11 cellular contexts compared by ENCODE assay signal in genomic region chr3:46298871-46299607, GRCh38. TPM values are rescaled to one million over a fixed set of nuclear protein-coding genes. Genes with fewer than 3 reads are reported as not detected.
DNase-seq lines count a peak whose midpoint lies in the region; ATAC-seq, FAIRE-seq and TF ChIP-seq lines count a peak whose summit lies in the region.
"Had no signal": no experiment of that assay in that cellular context is flagged by ENCODE, and none has a peak within 500 bp of the region (broad histone marks: within the 10 kb centered on the region; RNA-seq: fewer than 3 reads in every experiment).

No MANE protein-coding gene starts in this region.

- intact Hi-C loops in CD8-positive, alpha-beta T cell (cut with DNase I, micrococcal nuclease), result no loop called here
- intact Hi-C loops in pancreas (cut with DNase I), result no loop called here

- no peak for FAIRE-seq in pancreas (lab: Jason Lieb, UNC)

- H3K4me1 Mint-ChIP-seq in CD8-positive, alpha-beta T cell (ENCODE audit: low read depth), result peaks cover 68% of the 10 kb centered on the region

- CTCF ChIA-PET in CD8-positive, alpha-beta T cell (lab: Charles Lee), result interaction anchor here (1.2 to 2.1 kb wide), 4 partner anchors 11 to 71 kb away, joined by 3 to 9 read pairs (median 4); no protein-coding TSS in a partner anchor

- peak overlapping the region; percentile 79 for H3K9ac ChIP-seq in OCI-LY3 (ENCODE audit: low read length)

- peak overlapping the region; percentile 12 for H3K4me3 Mint-ChIP-seq in CD8-positive, alpha-beta T cell

- TF ChIP-seq CTCF in CD8-positive, alpha-beta T cell (IDR thresholded peaks at IDR 0.05), result no peak
- peak; percentile 18; the same call in 1 of the 2 replicates for TF ChIP-seq CTCF in OCI-LY3 (IDR thresholded peaks at IDR 0.05; ENCODE audit: low read depth, low read length)
- TF ChIP-seq CTCF in pancreas (IDR thresholded peaks at IDR 0.05), result no peak

- no peaks in the 10 kb centered on the region for H3K79me2 ChIP-seq in OCI-LY3 (ENCODE audit: low read length)

- peaks cover 46% of the 10 kb centered on the region for H3K4me1 ChIP-seq in CD8-positive, alpha-beta T cell (ENCODE audit: insufficient read depth, low read length)
- H3K4me1 ChIP-seq in OCI-LY3 (ENCODE audit: low read length), result peaks cover 93% of the 10 kb centered on the region
- H3K4me1 ChIP-seq in effector memory CD4-positive, alpha-beta T cell (ENCODE audit: control insufficient read depth, insufficient read depth, low read length, poor library complexity, severe bottlenecking), result peaks cover 37% of the 10 kb centered on the region
- H3K4me1 ChIP-seq in pancreas, result no peaks in the 10 kb centered on the region
- H3K4me1 ChIP-seq: SJCRH30 had no signal

- no peak overlapping the region for H3K27ac ChIP-seq in CD8-positive, alpha-beta T cell (ENCODE audit: low read depth, low read length)
- H3K27ac ChIP-seq in OCI-LY3 (ENCODE audit: low read length) (peak overlapping the region; percentile 96), pancreas (no peak overlapping the region)
- H3K27ac ChIP-seq in effector memory CD4-positive, alpha-beta T cell (ENCODE audit: insufficient read depth, low read length, poor library complexity, severe bottlenecking), result peak overlapping the region; percentile 58
- H3K27ac ChIP-seq: SJCRH30 had no signal

- no peak overlapping the region for H2AFZ ChIP-seq in OCI-LY3 (ENCODE audit: low read depth, low read length)

- no peaks in the 10 kb centered on the region for H3K9me3 Mint-ChIP-seq in CD8-positive, alpha-beta T cell

- no peak for DNase-seq in CD8-positive, alpha-beta T cell
- no peak for DNase-seq in effector memory CD4-positive, alpha-beta T cell
- DNase-seq in NCI-H446 (lab: John Stamatoyannopoulos, UW), result no peak
- DNase-seq in pancreas, result no peak
- DNase-seq: NCI-H2171 treated with DMSO at 0.1 percent for 48 hours, retina, SJCRH30 had no signal

- H3K9me3 ChIP-seq in CD8-positive, alpha-beta T cell (ENCODE audit: low read length), result no peaks in the 10 kb centered on the region
- H3K9me3 ChIP-seq in OCI-LY3 (ENCODE audit: insufficient read depth, low read length), result no peaks in the 10 kb centered on the region
- no peaks in the 10 kb centered on the region for H3K9me3 ChIP-seq in effector memory CD4-positive, alpha-beta T cell (ENCODE audit: control insufficient read depth, low read length)
- no peaks in the 10 kb centered on the region for H3K9me3 ChIP-seq in pancreas
- H3K9me3 ChIP-seq: SJCRH30 had no signal

- no peaks in the 10 kb centered on the region for H3K36me3 Mint-ChIP-seq in CD8-positive, alpha-beta T cell

- no peak overlapping the region for H3K4me3 ChIP-seq in CD8-positive, alpha-beta T cell (ENCODE audit: low read depth, low read length)
- H3K4me3 ChIP-seq in OCI-LY3 (ENCODE audit: low read length) (peak overlapping the region; percentile 46), pancreas (no peak overlapping the region)
- H3K4me3 ChIP-seq in effector memory CD4-positive, alpha-beta T cell (ENCODE audit: insufficient read depth, low read depth, low read length, poor library complexity, severe bottlenecking), result no peak overlapping the region
- H3K4me3 ChIP-seq: SJCRH30 had no signal

- H4K20me1 ChIP-seq in OCI-LY3 (ENCODE audit: insufficient read depth, low read length), result no peaks in the 10 kb centered on the region

- H3K4me2 ChIP-seq in OCI-LY3 (ENCODE audit: low read length), result peak overlapping the region; percentile 78

- 67 to 82% methylated on average over 9 of the region's 9 CpGs for WGBS in pancreas, 2 donors

- peak; percentile 26 for ATAC-seq in CD8-positive, alpha-beta T cell
- ATAC-seq in GM19351 (IDR thresholded peaks at IDR 0.05; ENCODE audit: unreplicated experiment), result peak; percentile 53
- no peak for ATAC-seq in HG03280 (IDR thresholded peaks at IDR 0.05; ENCODE audit: unreplicated experiment)
- no peak for ATAC-seq in GM18907 (IDR thresholded peaks at IDR 0.05; ENCODE audit: unreplicated experiment)
- no peak for ATAC-seq in pancreas

- H3K27me3 ChIP-seq in CD8-positive, alpha-beta T cell (ENCODE audit: insufficient read depth, low read length), result no peaks in the 10 kb centered on the region
- no peaks in the 10 kb centered on the region for H3K27me3 ChIP-seq in OCI-LY3 (ENCODE audit: low read depth, low read length)
- H3K27me3 ChIP-seq in effector memory CD4-positive, alpha-beta T cell (replicated peaks; ENCODE audit: control insufficient read depth, insufficient read depth, low read length, poor library complexity, severe bottlenecking), result no peaks in the 10 kb centered on the region
- no peaks in the 10 kb centered on the region for H3K27me3 ChIP-seq in pancreas
- H3K27me3 ChIP-seq: SJCRH30 had no signal

- H3K27me3 Mint-ChIP-seq in CD8-positive, alpha-beta T cell (ENCODE audit: low read depth), result no peaks in the 10 kb centered on the region

- H3K27ac Mint-ChIP-seq in CD8-positive, alpha-beta T cell, result peak overlapping the region; percentile 41

- POLR2A ChIA-PET in CD8-positive, alpha-beta T cell (lab: Charles Lee), result interaction anchor here (1.7 kb wide), 1 partner anchor 70 kb away, joined by 4 read pairs; no protein-coding TSS in a partner anchor

- H3K36me3 ChIP-seq in CD8-positive, alpha-beta T cell (ENCODE audit: insufficient read depth, low read length), result no peaks in the 10 kb centered on the region
- H3K36me3 ChIP-seq in OCI-LY3 (replicated peaks; ENCODE audit: low read depth, low read length) (no peaks in the 10 kb centered on the region), pancreas (no peaks in the 10 kb centered on the region)
- H3K36me3 ChIP-seq in effector memory CD4-positive, alpha-beta T cell (ENCODE audit: control insufficient read depth, insufficient read depth, low read length), result no peaks in the 10 kb centered on the region
- H3K36me3 ChIP-seq: SJCRH30 had no signal

RNA-seq across cellular contexts. Expression of gene CCR2, which starts 54.9 kb away (rescaled TPM):
- under 1 TPM; 0.62 to 0.67 TPM for total RNA-seq in CD8-positive, alpha-beta T cell
- total RNA-seq in pancreas, result 1 to 10 TPM in 2 of 6 donors, under 1 TPM in 4; 0.14 to 3.5 (median 0.54) TPM
- polyA plus RNA-seq in pancreas, result under 1 TPM; 0.15 to 0.23 TPM
- total RNA-seq: SJCRH30 had no signal

RNA-seq across cellular contexts. Expression of gene CCR3, which starts 56.8 kb away (rescaled TPM):
- not detected for total RNA-seq in CD8-positive, alpha-beta T cell
- under 1 TPM in 1 of 6 donors, not detected in 5; 0.22 TPM for total RNA-seq in pancreas
- polyA plus RNA-seq in pancreas, result not detected
- total RNA-seq: SJCRH30 had no signal

Comparison
In these comparisons a context has a peak if more than half of its experiments do, and no peak if none do; other contexts are left out.
1. ATAC-seq: peak in CD8-positive, alpha-beta T cell (single experiment) and GM19351 (single experiment); none in HG03280 (single experiment), GM18907 (single experiment) and pancreas (0 of 4).
2. H3K27ac ChIP-seq: peak in OCI-LY3 (single experiment) and effector memory CD4-positive, alpha-beta T cell (single experiment); none in CD8-positive, alpha-beta T cell (single experiment) and pancreas (0 of 4).